In the genomic region with DNA sequence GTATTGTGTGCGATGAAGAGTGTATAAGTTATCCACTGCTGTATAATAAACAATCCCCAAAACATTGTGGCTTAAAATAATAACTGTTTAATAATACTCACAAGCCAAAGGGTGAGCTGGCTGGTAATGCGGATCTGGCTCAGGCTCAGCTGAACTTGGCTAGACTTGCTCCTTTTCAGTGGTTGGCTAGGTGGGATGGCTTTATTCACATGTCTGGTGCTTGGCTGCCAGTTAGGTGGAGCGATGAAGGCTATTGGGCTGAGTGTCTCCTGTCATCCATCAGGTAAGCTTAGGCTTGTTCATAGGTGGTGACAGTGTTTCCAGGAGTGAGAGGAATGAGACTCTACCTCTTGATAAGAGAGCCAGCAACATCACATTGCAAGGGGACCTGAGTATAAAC, we compare ENCODE assay signal across 31 cellular contexts.
"Had no signal": no experiment of that assay in that cellular context is flagged by ENCODE, and none has a peak within 500 bp of the region (broad histone marks: within the 10 kb centered on the region; RNA-seq: fewer than 3 reads in every experiment).

No MANE protein-coding gene starts in this region.

- DNase-seq: activated CD4-positive, alpha-beta memory T cell treated with anti-CD3 and anti-CD28 coated beads for 36 hours; activated CD4-positive, alpha-beta T cell treated with anti-CD3 and anti-CD28 coated beads for 36 hours; activated CD4-positive, alpha-beta T cell treated with anti-CD3 and anti-CD28 coated beads, Interleukin-2, amount 10 ng/mL, durations not matched to agents 24 days and 14 days; activated CD4-positive, CD25-positive, alpha-beta regulatory T cell; activated CD4-positive, CD25-positive, alpha-beta regulatory T cell treated with anti-CD3 and anti-CD28 coated beads, Interleukin-2, amount 50 U/mL, for 72 hours; activated CD8-positive, alpha-beta memory T cell treated with anti-CD3 and anti-CD28 coated beads, Interleukin-2, amount 10 ng/mL, durations not matched to agents 7 days and 5 days; activated CD8-positive, alpha-beta memory T cell treated with anti-CD3 and anti-CD28 coated beads, Interleukin-2, amount 50 U/mL, for 4 hours; activated CD8-positive, alpha-beta T cell treated with anti-CD3 and anti-CD28 coated beads, Interleukin-2, amount 10 ng/mL, durations not matched to agents 7 days and 5 days; activated effector memory CD4-positive, alpha-beta T cell treated with anti-CD3 and anti-CD28 coated beads, Interleukin-2, amount 50 U/mL, for 16 hours; activated naive CD4-positive, alpha-beta T cell treated with anti-CD3 and anti-CD28 coated beads for 36 hours; activated naive CD8-positive, alpha-beta T cell treated with anti-CD3 and anti-CD28 coated beads for 36 hours; activated naive CD8-positive, alpha-beta T cell treated with anti-CD3 and anti-CD28 coated beads, Interleukin-2, amount 50 U/mL, for 24 hours; activated T-cell treated with anti-CD3 and anti-CD28 coated beads, Interleukin-2, amount 50 U/mL, for 1 hour; activated T-cell treated with anti-CD3 and anti-CD28 coated beads, Interleukin-2, amount 50 U/mL, for 48 hours; adrenal gland; amygdala; aorta; body of pancreas; caudate nucleus; cortex of kidney; dermis blood vessel endothelial cell; effector CD4-positive, alpha-beta T cell; effector memory CD8-positive, alpha-beta T cell; erythroblast; gastrocnemius medialis; glutamatergic neuron; heart left ventricle; T-helper 17 cell; T1000 had no signal

- H3K4me3 ChIP-seq: adrenal gland, body of pancreas, esophagus muscularis mucosa, gastrocnemius medialis, heart left ventricle had no signal

- H3K27me3 ChIP-seq: adrenal gland, body of pancreas, esophagus muscularis mucosa, foreskin keratinocyte, gastrocnemius medialis, heart left ventricle had no signal

- H3K9me3 ChIP-seq: adrenal gland, body of pancreas, esophagus muscularis mucosa, gastrocnemius medialis, heart left ventricle had no signal

- H3K36me3 ChIP-seq: adrenal gland, esophagus muscularis mucosa, gastrocnemius medialis, heart left ventricle had no signal

- ATAC-seq: activated CD4-positive, alpha-beta T cell treated with anti-CD3 and anti-CD28 coated beads for 36 hours; activated CD8-positive, alpha-beta memory T cell treated with anti-CD3 and anti-CD28 coated beads, Interleukin-2, amount 10 ng/mL, durations not matched to agents 7 days and 5 days; activated CD8-positive, alpha-beta T cell treated with anti-CD3 and anti-CD28 coated beads, Interleukin-2, amount 10 ng/mL, durations not matched to agents 7 days and 5 days; activated naive CD8-positive, alpha-beta T cell treated with anti-CD3 and anti-CD28 coated beads, Interleukin-2, amount 50 U/mL, for 24 hours; body of pancreas; effector memory CD8-positive, alpha-beta T cell; foreskin keratinocyte; gastrocnemius medialis; heart left ventricle; T-helper 17 cell had no signal
